8 cellular contexts compared by ENCODE assay signal in genomic region chr10:77636286-77636966, GRCh38. TPM values are rescaled to one million over a fixed set of nuclear protein-coding genes. Genes with fewer than 3 reads are reported as not detected.
DNase-seq lines count a peak whose midpoint lies in the region; ATAC-seq and TF ChIP-seq lines count a peak whose summit lies in the region.

No MANE protein-coding gene starts in this region.

- H3K79me2 ChIP-seq in OCI-LY3 (ENCODE audit: low read length), result peaks cover 94% of the 10 kb centered on the region

- intact Hi-C loops in Calu3 (cut with micrococcal nuclease; ENCODE audit: unreplicated experiment), result no loop called here
- intact Hi-C loops in prostate gland (cut with DNase I), result loop anchor here (5.0 kb wide), 3 partner anchors 44 to 244 kb away; no protein-coding TSS in a partner anchor

- no peaks in the 10 kb centered on the region for H3K9me3 ChIP-seq in OCI-LY3 (ENCODE audit: insufficient read depth, low read length)
- no peaks in the 10 kb centered on the region for H3K9me3 ChIP-seq in prostate gland

- peak overlapping the region; percentile 61 for H3K4me3 Mint-ChIP-seq in Calu3 (ENCODE audit: low read depth, unreplicated experiment)

- no peak overlapping the region for H3K27ac Mint-ChIP-seq in Calu3 (ENCODE audit: unreplicated experiment)

- peaks cover 6% of the 10 kb centered on the region for H3K36me3 Mint-ChIP-seq in Calu3 (ENCODE audit: insufficient read depth, unreplicated experiment)

- H3K4me1 ChIP-seq in OCI-LY3 (ENCODE audit: low read length) (peaks cover 54% of the 10 kb centered on the region), prostate gland (replicated peaks) (no peaks in the 10 kb centered on the region)

- no peak for TF ChIP-seq POLR2A in prostate gland (IDR thresholded peaks at IDR 0.05)

- BruUV-seq in Calu3 (replicated peaks; lab: Mats Ljungman, UMichigan), result no TSS peak

- peaks cover 5% of the 10 kb centered on the region for H3K4me1 Mint-ChIP-seq in Calu3 (ENCODE audit: low read depth, unreplicated experiment)

- peak overlapping the region; percentile 93 for H3K4me3 ChIP-seq in OCI-LY3 (ENCODE audit: low read length)
- peak overlapping the region; percentile 45 for H3K4me3 ChIP-seq in fibroblast of pulmonary artery (replicated peaks; ENCODE audit: low read depth, low read length)
- peak overlapping the region; percentile 48 to 50 for H3K4me3 ChIP-seq in prostate gland

- no peaks in the 10 kb centered on the region for H3K9me3 Mint-ChIP-seq in Calu3 (ENCODE audit: low read depth, unreplicated experiment)

- CTCF ChIA-PET in Calu3 (lab: Charles Lee), result interaction anchor here (1.2 to 1.3 kb wide), 2 partner anchors 11 to 471 kb away, joined by 3 to 4 read pairs; no protein-coding TSS in a partner anchor

- ATAC-seq in GM18502 (IDR thresholded peaks at IDR 0.05; ENCODE audit: poor library complexity, unreplicated experiment), result no peak

- peaks cover 26% of the 10 kb centered on the region; the same call in 1 of the 2 replicates for H4K20me1 ChIP-seq in OCI-LY3 (ENCODE audit: insufficient read depth, low read length)

- peak overlapping the region; percentile 76; the same call in 1 of the 2 replicates for H3K9ac ChIP-seq in OCI-LY3 (ENCODE audit: low read length)

- no peak for DNase-seq in Calu3
- DNase-seq in fibroblast of pulmonary artery (ENCODE audit: low read depth), result no peak
- no peak for DNase-seq in prostate gland (ENCODE audit: low spot score)
- no peak for DNase-seq in NCI-H1436 (lab: John Stamatoyannopoulos, UW)
- no peak for DNase-seq in effector CD4-positive, alpha-beta T cell
- DNase-seq in NCI-H146 treated with DMSO at 0.1 percent for 48 hours (lab: John Stamatoyannopoulos, UW; ENCODE audit: unreplicated experiment), result no peak

- H3K4me2 ChIP-seq in OCI-LY3 (ENCODE audit: low read length), result peak overlapping the region; percentile 67

- H3K27me3 ChIP-seq in OCI-LY3 (ENCODE audit: low read depth, low read length), result no peaks in the 10 kb centered on the region
- H3K27me3 ChIP-seq in prostate gland (replicated peaks; ENCODE audit: insufficient read depth), result peaks cover 18% of the 10 kb centered on the region

- H3K36me3 ChIP-seq in OCI-LY3 (replicated peaks; ENCODE audit: low read depth, low read length), result peaks cover 26% of the 10 kb centered on the region
- no peaks in the 10 kb centered on the region for H3K36me3 ChIP-seq in prostate gland

- TF ChIP-seq CTCF in Calu3 (IDR thresholded peaks at IDR 0.05; ENCODE audit: unreplicated experiment) (no peak), OCI-LY3 (IDR thresholded peaks at IDR 0.05; ENCODE audit: low read depth, low read length) (no peak), fibroblast of pulmonary artery (IDR thresholded peaks at IDR 0.05; ENCODE audit: low read length, missing control alignments) (no peak), prostate gland (IDR thresholded peaks at IDR 0.05) (peak in 1 of 4 experiments; percentile 19)

- no peak overlapping the region for H3K27ac ChIP-seq in OCI-LY3 (ENCODE audit: low read length)
- peak overlapping the region; percentile 61 to 63 for H3K27ac ChIP-seq in prostate gland

- H2AFZ ChIP-seq in OCI-LY3 (ENCODE audit: low read depth, low read length), result no peak overlapping the region

- WGBS in prostate gland, result 11% methylated on average over 41 of the region's 41 CpGs

- H3K27me3 Mint-ChIP-seq in Calu3 (ENCODE audit: unreplicated experiment), result peaks cover 92% of the 10 kb centered on the region

RNA-seq across cellular contexts. Expression of gene KCNMA1, which starts 1.2 kb away (rescaled TPM):
- total RNA-seq in Calu3 (2022), result 0.45 and 0.59 TPM in 2 replicates
- 10 to 100 TPM; 29.1 to 37.9 TPM for total RNA-seq in prostate gland

Comparison
In these comparisons a context has a peak if more than half of its experiments do, and no peak if none do; other contexts are left out.
1. RNA of gene KCNMA1, which starts 1.2 kb away (total RNA-seq): 29.1 to 37.9 TPM in prostate gland; 0.45 to 0.59 TPM in Calu3; every median in the first group is over 10 times any median in the second.
2. Peak in every context shown above with its lines, with median percentiles within 50 percentile points of each other: H3K4me3 ChIP-seq.